ENCODE assay signal across 8 cellular contexts in the genomic region with DNA sequence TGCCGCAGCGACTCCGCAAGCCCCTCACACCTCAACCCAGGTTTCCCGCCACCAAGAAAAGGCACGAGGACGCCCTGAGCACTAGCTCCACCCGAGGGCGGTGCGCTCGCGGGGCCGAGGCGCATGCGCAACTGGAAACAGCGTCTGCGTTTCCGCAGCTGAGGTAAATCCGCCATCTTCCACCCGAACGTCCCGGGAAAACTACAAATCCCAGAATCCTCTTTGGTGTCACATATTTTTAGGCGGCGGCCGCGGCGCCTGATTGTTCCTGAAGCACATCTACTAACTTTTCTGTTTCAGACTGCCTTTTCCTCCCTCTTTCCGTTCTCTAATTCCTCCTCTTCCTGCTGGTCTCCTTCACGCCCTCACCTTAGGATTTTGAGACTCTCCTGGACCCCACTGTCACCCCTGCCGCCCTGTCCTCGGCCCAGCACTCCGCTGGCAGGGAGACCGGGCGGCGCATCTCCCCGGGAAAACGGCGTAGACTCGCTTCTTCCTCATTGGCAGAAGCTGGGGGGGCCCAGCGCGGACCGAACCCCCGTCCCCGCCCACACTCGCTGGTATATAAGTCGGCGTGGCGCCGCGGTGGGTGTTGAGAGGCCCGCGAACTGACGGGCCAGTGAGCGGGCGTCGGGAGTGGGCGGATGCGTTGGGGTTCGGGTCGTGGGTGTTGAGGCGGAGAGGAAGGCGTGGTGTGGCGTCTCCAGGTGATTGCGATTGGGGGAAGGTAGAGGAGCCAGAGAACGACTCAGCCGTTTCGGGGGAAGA. TPM values are rescaled to one million over a fixed set of nuclear protein-coding genes. Genes with fewer than 3 reads are reported as not detected.
DNase-seq lines count a peak whose midpoint lies in the region; ATAC-seq and TF ChIP-seq lines count a peak whose summit lies in the region.

A gene with protein sequence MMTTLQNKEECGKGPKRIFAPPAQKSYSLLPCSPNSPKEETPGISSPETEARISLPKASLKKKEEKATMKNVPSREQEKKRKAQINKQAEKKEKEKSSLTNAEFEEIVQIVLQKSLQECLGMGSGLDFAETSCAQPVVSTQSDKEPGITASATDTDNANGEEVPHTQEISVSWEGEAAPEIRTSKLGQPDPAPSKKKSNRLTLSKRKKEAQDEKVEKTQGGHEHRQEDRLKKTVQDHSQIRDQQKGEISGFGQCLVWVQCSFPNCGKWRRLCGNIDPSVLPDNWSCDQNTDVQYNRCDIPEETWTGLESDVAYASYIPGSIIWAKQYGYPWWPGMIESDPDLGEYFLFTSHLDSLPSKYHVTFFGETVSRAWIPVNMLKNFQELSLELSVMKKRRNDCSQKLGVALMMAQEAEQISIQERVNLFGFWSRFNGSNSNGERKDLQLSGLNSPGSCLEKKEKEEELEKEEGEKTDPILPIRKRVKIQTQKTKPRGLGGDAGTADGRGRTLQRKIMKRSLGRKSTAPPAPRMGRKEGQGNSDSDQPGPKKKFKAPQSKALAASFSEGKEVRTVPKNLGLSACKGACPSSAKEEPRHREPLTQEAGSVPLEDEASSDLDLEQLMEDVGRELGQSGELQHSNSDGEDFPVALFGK (minus strand): TSS at position 505 of the 768 bp plus-strand sequence. CDS start 8,054 bp downstream, outside the sequence.

- peak within 1 kb of the TSS; percentile 100 for H3K27ac Mint-ChIP-seq in central memory CD8-positive, alpha-beta T cell (ENCODE audit: low read depth)

- TF ChIP-seq CTCF in spleen (IDR thresholded peaks at IDR 0.05 in 8 of 11, conservative IDR thresholded peaks at IDR 0.05 in 3 of 11) = peak in 1 of 11 experiments; percentile 6

- peak within 1 kb of the TSS; percentile 99 to 100 (median 100) for H3K27ac ChIP-seq in spleen

- H3K36me3 ChIP-seq in spleen = peaks cover 0 to 27% (median 9%) of the 10 kb centered on the region in 6 donors

- ATAC-seq in GM19023 (IDR thresholded peaks at IDR 0.05; ENCODE audit: unreplicated experiment) (peak; percentile 39), HG03196 (IDR thresholded peaks at IDR 0.05; ENCODE audit: unreplicated experiment) (peak; percentile 51)
- peak; percentile 58 for ATAC-seq in central memory CD8-positive, alpha-beta T cell (replicated peaks; ENCODE audit: extremely low read depth, poor library complexity, severe bottlenecking)

- TF ChIP-seq POLR2A in spleen (IDR thresholded peaks at IDR 0.05) = peak; percentile 99 to 100 (median 100)

- 0 to 1% (median 1%) methylated on average over 66 of the region's 66 CpGs for WGBS in spleen, 5 donors

- H3K9me3 ChIP-seq in spleen = no peaks in the 10 kb centered on the region

- H3K27me3 ChIP-seq in spleen (replicated peaks in 1 of 7) = no peaks in the 10 kb centered on the region

- peaks cover 7% of the 10 kb centered on the region for H3K27me3 Mint-ChIP-seq in central memory CD8-positive, alpha-beta T cell

- H3K4me1 Mint-ChIP-seq in central memory CD8-positive, alpha-beta T cell = peaks cover 40% of the 10 kb centered on the region

- peaks cover 37% of the 10 kb centered on the region for H3K36me3 Mint-ChIP-seq in central memory CD8-positive, alpha-beta T cell (ENCODE audit: insufficient read depth)

- DNase-seq in AG08395 (ENCODE audit: low spot score) (peak; percentile 93), NCI-H345 (lab: John Stamatoyannopoulos, UW) (peak; percentile 97), iris pigment epithelial cell (ENCODE audit: low read depth) (peak; percentile 97), spleen (peak; percentile 100)
- DNase-seq in activated CD4-positive, CD25-positive, alpha-beta regulatory T cell treated with anti-CD3 and anti-CD28 coated beads, Interleukin-2, amount 50 U/mL, for 16 hours (ENCODE audit: low read depth, low spot score) = peak; percentile 93
- peak; percentile 96 to 98 for DNase-seq in central memory CD8-positive, alpha-beta T cell (ENCODE audit: low spot score in 2 of 2)

- H3K4me1 ChIP-seq in spleen = peaks cover 28 to 50% (median 38%) of the 10 kb centered on the region in 6 donors

- peak within 1 kb of the TSS; percentile 85 for H3K4me3 Mint-ChIP-seq in central memory CD8-positive, alpha-beta T cell

- intact Hi-C loops in spleen (cut with DNase I; ENCODE audit: low total_unique reads) = no loop called here

- H3K9me3 Mint-ChIP-seq in central memory CD8-positive, alpha-beta T cell = no peaks in the 10 kb centered on the region

- H3K4me3 ChIP-seq in spleen = peak within 1 kb of the TSS; percentile 67 to 97 (median 79)

RNA-seq across cellular contexts. Expression of the gene that starts here (rescaled TPM):
- total RNA-seq in spleen = 1 to 10 TPM; 4.5 to 8.3 (median 6.3) TPM
- 10 to 100 TPM; 21.7 to 42.6 (median 24.3) TPM for polyA plus RNA-seq in spleen

Comparison
In these comparisons a context has a peak if more than half of its experiments do, and no peak if none do; other contexts are left out.
1. Peak in every context shown above with its lines: DNase-seq, ATAC-seq, H3K4me3 ChIP-seq and H3K27ac ChIP-seq.